ENCODE assay signal across 22 cellular contexts in genomic region chr11:90465553-90465952, GRCh38.
"Had no signal": no experiment of that assay in that cellular context is flagged by ENCODE, and none has a peak within 500 bp of the region (broad histone marks: within the 10 kb centered on the region; RNA-seq: fewer than 3 reads in every experiment).

No MANE protein-coding gene starts in this region.

- H3K27ac Mint-ChIP-seq: IgD-negative memory B cell had no signal

- H3K4me1 Mint-ChIP-seq: IgD-negative memory B cell had no signal

- H3K9me3 ChIP-seq: SJSA1 had no signal

- H3K27me3 ChIP-seq: SJSA1 had no signal

- H3K27me3 Mint-ChIP-seq: IgD-negative memory B cell had no signal

- DNase-seq: KBM-7, NCI-H1092, NCI-H1105 treated with DMSO at 0.1 percent for 48 hours, NCI-H1417 treated with DMSO at 0.1 percent for 48 hours, NCI-H146, NCI-H1694 treated with DMSO at 0.1 percent for 48 hours, NCI-H1930, NCI-H2081, NCI-H2107, NCI-H2227 treated with DMSO at 0.1 percent for 48 hours, NCI-H446, NCI-H510A, NCI-H524 treated with DMSO at 0.1 percent for 48 hours, NCI-H69, NCI-H774, Right ventricle myocardium superior, RPMI8226, SIG-M5 had no signal

- H3K27ac ChIP-seq: HL-60, SJSA1, SK-N-MC had no signal

- H3K4me3 ChIP-seq: SJSA1, SK-N-MC had no signal

- H3K4me1 ChIP-seq: SJSA1 had no signal

- H3K9me3 Mint-ChIP-seq: IgD-negative memory B cell had no signal

- H3K36me3 ChIP-seq: SJSA1 had no signal

- H3K4me3 Mint-ChIP-seq: IgD-negative memory B cell had no signal
